Comparison of ENCODE assay signal across 8 cellular contexts in genomic region chr3:188974856-188975611, GRCh38.
DNase-seq lines count a peak whose midpoint lies in the region; ATAC-seq and TF ChIP-seq lines count a peak whose summit lies in the region.
"Had no signal": no experiment of that assay in that cellular context is flagged by ENCODE, and none has a peak within 500 bp of the region (broad histone marks: within the 10 kb centered on the region; RNA-seq: fewer than 3 reads in every experiment).

No MANE protein-coding gene starts in this region.

- TF ChIP-seq POLR2A in spleen (IDR thresholded peaks at IDR 0.05): no peak

- intact Hi-C loops in dorsolateral prefrontal cortex (cut with DNase I): no loop called here
- intact Hi-C loops in spleen (cut with DNase I; ENCODE audit: low total_unique reads): no loop called here

- no peaks in the 10 kb centered on the region for H3K36me3 Mint-ChIP-seq in central memory CD8-positive, alpha-beta T cell (ENCODE audit: insufficient read depth)

- ATAC-seq in central memory CD8-positive, alpha-beta T cell (replicated peaks; ENCODE audit: extremely low read depth, poor library complexity, severe bottlenecking): peak; percentile 96
- peak; percentile 76 for ATAC-seq in stimulated activated naive CD8-positive, alpha-beta T cell treated with anti-CD3 and anti-CD28 coated beads, Interleukin-15, Interleukin-2, amounts not matched to agents 100 U/mL and 50 U/mL, for 24 hours

- H3K4me1 ChIP-seq in spleen: peaks cover 0 to 22% (median 6%) of the 10 kb centered on the region in 6 donors

- TF ChIP-seq CTCF in dorsolateral prefrontal cortex (IDR thresholded peaks at IDR 0.05 in 54 of 56, conservative IDR thresholded peaks at IDR 0.05 in 2 of 56; ENCODE audit: low read depth in 1 of 56, partially characterized antibody in 56 of 56): no peak
- TF ChIP-seq CTCF in spleen (IDR thresholded peaks at IDR 0.05 in 8 of 11, conservative IDR thresholded peaks at IDR 0.05 in 3 of 11): no peak

- WGBS in spleen, 5 donors: 28 to 39% (median 35%) methylated on average over 10 of the region's 10 CpGs

- peak overlapping the region; percentile 92 for H3K27ac Mint-ChIP-seq in central memory CD8-positive, alpha-beta T cell (ENCODE audit: low read depth)

- DNase-seq in GM04504 (ENCODE audit: low read depth) (peak; percentile 48), NCI-H1105 (lab: John Stamatoyannopoulos, UW) (peak; percentile 55), ACHN (no peak), dorsolateral prefrontal cortex (no peak), spleen (no peak)
- DNase-seq in central memory CD8-positive, alpha-beta T cell (ENCODE audit: low spot score in 2 of 2): peak in 1 of 2 donors; percentile 55
- DNase-seq in stimulated activated naive CD8-positive, alpha-beta T cell treated with anti-CD3 and anti-CD28 coated beads, Interleukin-15, Interleukin-2, amounts not matched to agents 100 U/mL and 50 U/mL, for 24 hours: no peak
- DNase-seq: substantia nigra had no signal

- in situ Hi-C loops in ACHN (cut with HindIII; ENCODE audit: low pct_ligation_motif_present, low pct_unique_long_range_greater_than_20kb, low sequenced_read_pairs): no loop called here

- H3K27me3 ChIP-seq in dorsolateral prefrontal cortex (peaks cover 0 to 10% (median 0%) of the 10 kb centered on the region in 45 donors), spleen (replicated peaks in 1 of 7) (peaks cover 0 to 44% (median 0%) of the 10 kb centered on the region in 7 donors)

- no peaks in the 10 kb centered on the region for H3K27me3 Mint-ChIP-seq in central memory CD8-positive, alpha-beta T cell

- H3K9me3 Mint-ChIP-seq in central memory CD8-positive, alpha-beta T cell: no peaks in the 10 kb centered on the region

- H3K4me1 Mint-ChIP-seq in central memory CD8-positive, alpha-beta T cell: peaks cover 44% of the 10 kb centered on the region

- H3K27ac ChIP-seq in dorsolateral prefrontal cortex: no peak overlapping the region
- H3K27ac ChIP-seq in spleen: no peak overlapping the region

- no peaks in the 10 kb centered on the region for H3K36me3 ChIP-seq in spleen

- H3K4me3 ChIP-seq in dorsolateral prefrontal cortex: peak overlapping the region in 3 of 59 donors; percentile 15 to 31 (median 30)
- H3K4me3 ChIP-seq in spleen: no peak overlapping the region

- H3K4me3 Mint-ChIP-seq in central memory CD8-positive, alpha-beta T cell: peak overlapping the region; percentile 65

- H3K9me3 ChIP-seq in spleen: peaks cover 0 to 7% (median 3%) of the 10 kb centered on the region in 8 donors

Comparison
In these comparisons a context has a peak if more than half of its experiments do, and no peak if none do; other contexts are left out.
1. DNase-seq: peak in GM04504 (single experiment) and NCI-H1105 (single experiment); none in stimulated activated naive CD8-positive, alpha-beta T cell treated with anti-CD3 and anti-CD28 coated beads, Interleukin-15, Interleukin-2, amounts not matched to agents 100 U/mL and 50 U/mL, for 24 hours (single experiment), ACHN (single experiment), dorsolateral prefrontal cortex (0 of 10) and spleen (single experiment).